ENCODE assay signal across 1 cellular context in the genomic region with DNA sequence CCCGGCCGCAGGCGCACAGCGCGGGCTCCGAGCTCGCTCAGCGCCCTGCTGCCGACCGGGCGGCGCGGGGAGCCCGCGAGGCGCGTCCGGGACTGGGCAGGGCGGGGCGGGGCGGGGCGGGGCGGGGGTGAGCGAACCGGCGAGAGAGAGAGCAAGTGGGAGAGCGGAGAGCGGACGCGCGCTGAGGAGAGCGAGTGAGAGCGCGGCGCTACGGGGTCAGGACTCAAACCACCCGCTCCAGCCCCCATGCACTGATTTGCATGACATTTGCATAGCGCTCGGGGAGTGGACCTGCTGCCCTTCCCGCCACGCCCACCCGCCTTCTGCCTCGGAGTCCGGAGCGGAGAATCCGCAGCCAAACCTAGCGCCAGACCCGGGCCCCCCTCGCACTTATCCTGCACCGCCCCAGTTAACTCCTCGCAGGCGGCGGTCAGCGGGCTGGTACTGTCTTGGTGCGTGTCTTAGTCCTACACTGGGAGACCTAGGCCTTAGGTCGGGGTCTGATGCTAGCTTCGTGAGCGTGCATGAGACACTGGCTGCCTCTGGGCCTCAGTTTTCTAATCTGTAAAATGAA.
TF ChIP-seq lines count a peak whose summit lies in the region.

A gene with protein sequence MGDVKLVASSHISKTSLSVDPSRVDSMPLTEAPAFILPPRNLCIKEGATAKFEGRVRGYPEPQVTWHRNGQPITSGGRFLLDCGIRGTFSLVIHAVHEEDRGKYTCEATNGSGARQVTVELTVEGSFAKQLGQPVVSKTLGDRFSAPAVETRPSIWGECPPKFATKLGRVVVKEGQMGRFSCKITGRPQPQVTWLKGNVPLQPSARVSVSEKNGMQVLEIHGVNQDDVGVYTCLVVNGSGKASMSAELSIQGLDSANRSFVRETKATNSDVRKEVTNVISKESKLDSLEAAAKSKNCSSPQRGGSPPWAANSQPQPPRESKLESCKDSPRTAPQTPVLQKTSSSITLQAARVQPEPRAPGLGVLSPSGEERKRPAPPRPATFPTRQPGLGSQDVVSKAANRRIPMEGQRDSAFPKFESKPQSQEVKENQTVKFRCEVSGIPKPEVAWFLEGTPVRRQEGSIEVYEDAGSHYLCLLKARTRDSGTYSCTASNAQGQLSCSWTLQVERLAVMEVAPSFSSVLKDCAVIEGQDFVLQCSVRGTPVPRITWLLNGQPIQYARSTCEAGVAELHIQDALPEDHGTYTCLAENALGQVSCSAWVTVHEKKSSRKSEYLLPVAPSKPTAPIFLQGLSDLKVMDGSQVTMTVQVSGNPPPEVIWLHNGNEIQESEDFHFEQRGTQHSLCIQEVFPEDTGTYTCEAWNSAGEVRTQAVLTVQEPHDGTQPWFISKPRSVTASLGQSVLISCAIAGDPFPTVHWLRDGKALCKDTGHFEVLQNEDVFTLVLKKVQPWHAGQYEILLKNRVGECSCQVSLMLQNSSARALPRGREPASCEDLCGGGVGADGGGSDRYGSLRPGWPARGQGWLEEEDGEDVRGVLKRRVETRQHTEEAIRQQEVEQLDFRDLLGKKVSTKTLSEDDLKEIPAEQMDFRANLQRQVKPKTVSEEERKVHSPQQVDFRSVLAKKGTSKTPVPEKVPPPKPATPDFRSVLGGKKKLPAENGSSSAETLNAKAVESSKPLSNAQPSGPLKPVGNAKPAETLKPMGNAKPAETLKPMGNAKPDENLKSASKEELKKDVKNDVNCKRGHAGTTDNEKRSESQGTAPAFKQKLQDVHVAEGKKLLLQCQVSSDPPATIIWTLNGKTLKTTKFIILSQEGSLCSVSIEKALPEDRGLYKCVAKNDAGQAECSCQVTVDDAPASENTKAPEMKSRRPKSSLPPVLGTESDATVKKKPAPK (N-terminal part only) (minus strand): TSS at position 75 of the 574 bp plus-strand sequence. CDS start 90,491 bp downstream, outside the sequence.

TF ChIP-seq in SK-N-SH, 30 proteins besides CTCF, POLR2A, EP300 and RAD21:
- TF ChIP-seq, protein P1, sequence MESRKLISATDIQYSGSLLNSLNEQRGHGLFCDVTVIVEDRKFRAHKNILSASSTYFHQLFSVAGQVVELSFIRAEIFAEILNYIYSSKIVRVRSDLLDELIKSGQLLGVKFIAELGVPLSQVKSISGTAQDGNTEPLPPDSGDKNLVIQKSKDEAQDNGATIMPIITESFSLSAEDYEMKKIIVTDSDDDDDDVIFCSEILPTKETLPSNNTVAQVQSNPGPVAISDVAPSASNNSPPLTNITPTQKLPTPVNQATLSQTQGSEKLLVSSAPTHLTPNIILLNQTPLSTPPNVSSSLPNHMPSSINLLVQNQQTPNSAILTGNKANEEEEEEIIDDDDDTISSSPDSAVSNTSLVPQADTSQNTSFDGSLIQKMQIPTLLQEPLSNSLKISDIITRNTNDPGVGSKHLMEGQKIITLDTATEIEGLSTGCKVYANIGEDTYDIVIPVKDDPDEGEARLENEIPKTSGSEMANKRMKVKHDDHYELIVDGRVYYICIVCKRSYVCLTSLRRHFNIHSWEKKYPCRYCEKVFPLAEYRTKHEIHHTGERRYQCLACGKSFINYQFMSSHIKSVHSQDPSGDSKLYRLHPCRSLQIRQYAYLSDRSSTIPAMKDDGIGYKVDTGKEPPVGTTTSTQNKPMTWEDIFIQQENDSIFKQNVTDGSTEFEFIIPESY (IDR thresholded peaks at IDR 0.05; ENCODE audit: borderline replicate concordance, low read depth) = no peak
- TF ChIP-seq, protein P2, sequence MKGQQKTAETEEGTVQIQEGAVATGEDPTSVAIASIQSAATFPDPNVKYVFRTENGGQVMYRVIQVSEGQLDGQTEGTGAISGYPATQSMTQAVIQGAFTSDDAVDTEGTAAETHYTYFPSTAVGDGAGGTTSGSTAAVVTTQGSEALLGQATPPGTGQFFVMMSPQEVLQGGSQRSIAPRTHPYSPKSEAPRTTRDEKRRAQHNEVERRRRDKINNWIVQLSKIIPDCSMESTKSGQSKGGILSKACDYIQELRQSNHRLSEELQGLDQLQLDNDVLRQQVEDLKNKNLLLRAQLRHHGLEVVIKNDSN (IDR thresholded peaks at IDR 0.05; ENCODE audit: borderline replicate concordance, low read depth) = 0 out of 2 replicates have a peak, but pooled peaks have one; percentile 6
- TF ChIP-seq SIN3A (IDR thresholded peaks at IDR 0.05; ENCODE audit: borderline replicate concordance, low read depth, low read length) = peak; percentile 19; the same call in 1 of the 2 replicates
- peak; percentile 52; the same call in 1 of the 2 replicates for TF ChIP-seq TAF1 (IDR thresholded peaks at IDR 0.05; ENCODE audit: borderline replicate concordance, low read depth, low read length)
- TF ChIP-seq POLR2AphosphoS5 (IDR thresholded peaks at IDR 0.05; ENCODE audit: low read depth, low read length) = peak; percentile 55; the same call in 1 of the 2 replicates
- TF ChIP-seq SMC3 (IDR thresholded peaks at IDR 0.05; ENCODE audit: low read depth, low read length) = no peak
- peak; percentile 6 for TF ChIP-seq CHD2 (IDR thresholded peaks at IDR 0.05; ENCODE audit: low read length, partially characterized antibody)
- 0 out of 2 replicates have a peak, but pooled peaks have one; percentile 16 for TF ChIP-seq MXI1 (IDR thresholded peaks at IDR 0.05; ENCODE audit: low read depth, low read length)
- peak; percentile 55; the same call in 1 of the 2 replicates for TF ChIP-seq YY1 (IDR thresholded peaks at IDR 0.05; ENCODE audit: low read depth)
- TF ChIP-seq, protein P3, sequence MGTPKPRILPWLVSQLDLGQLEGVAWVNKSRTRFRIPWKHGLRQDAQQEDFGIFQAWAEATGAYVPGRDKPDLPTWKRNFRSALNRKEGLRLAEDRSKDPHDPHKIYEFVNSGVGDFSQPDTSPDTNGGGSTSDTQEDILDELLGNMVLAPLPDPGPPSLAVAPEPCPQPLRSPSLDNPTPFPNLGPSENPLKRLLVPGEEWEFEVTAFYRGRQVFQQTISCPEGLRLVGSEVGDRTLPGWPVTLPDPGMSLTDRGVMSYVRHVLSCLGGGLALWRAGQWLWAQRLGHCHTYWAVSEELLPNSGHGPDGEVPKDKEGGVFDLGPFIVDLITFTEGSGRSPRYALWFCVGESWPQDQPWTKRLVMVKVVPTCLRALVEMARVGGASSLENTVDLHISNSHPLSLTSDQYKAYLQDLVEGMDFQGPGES (IDR thresholded peaks at IDR 0.05; ENCODE audit: low read depth, low read length) = no peak
